In the genomic region with DNA sequence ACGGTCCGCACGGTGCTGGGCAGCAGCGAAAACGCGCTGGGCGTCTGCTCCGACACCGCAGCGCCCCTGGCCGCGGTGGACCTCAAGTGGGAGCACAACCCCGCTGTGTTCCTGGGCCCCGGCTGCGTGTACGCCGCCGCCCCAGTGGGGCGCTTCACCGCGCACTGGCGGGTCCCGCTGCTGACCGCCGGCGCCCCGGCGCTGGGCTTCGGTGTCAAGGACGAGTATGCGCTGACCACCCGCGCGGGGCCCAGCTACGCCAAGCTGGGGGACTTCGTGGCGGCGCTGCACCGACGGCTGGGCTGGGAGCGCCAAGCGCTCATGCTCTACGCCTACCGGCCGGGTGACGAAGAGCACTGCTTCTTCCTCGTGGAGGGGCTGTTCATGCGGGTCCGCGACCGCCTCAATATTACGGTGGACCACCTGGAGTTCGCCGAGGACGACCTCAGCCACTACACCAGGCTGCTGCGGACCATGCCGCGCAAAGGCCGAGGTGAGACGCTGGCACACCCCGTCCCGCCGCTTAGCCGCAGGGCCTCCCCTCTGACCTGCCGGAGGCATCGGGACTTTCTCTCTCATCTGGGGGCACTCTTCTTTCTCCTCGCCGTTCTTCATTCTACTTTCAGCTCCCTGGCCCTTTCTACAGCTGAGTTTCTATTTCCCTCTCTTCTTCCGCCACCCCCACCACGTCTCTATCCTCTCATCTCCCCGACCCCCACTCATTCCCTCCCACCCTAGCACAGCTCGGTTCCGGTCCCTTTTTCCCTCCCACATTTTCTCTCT, we compare ENCODE assay signal across 6 cellular contexts.
DNase-seq lines count a peak whose midpoint lies in the region; ATAC-seq lines count a peak whose summit lies in the region.

No MANE protein-coding gene starts in this region.

- no peaks in the 10 kb centered on the region for H3K9me3 ChIP-seq in HUES48 (ENCODE audit: control insufficient read depth, insufficient read depth, low read length)
- no peaks in the 10 kb centered on the region for H3K9me3 ChIP-seq in adipocyte (ENCODE audit: control insufficient read depth, low read length)
- no peaks in the 10 kb centered on the region for H3K9me3 ChIP-seq in mucosa of stomach (ENCODE audit: control insufficient read depth, low read length)

- H3K4me3 ChIP-seq in HUES48 (ENCODE audit: low read depth, low read length) (peak overlapping the region; percentile 66), adipocyte (ENCODE audit: low read length) (peak overlapping the region; percentile 83), mucosa of stomach (ENCODE audit: low read length) (peak overlapping the region; percentile 14)

- no peak for ATAC-seq in GM21381 (IDR thresholded peaks at IDR 0.05; ENCODE audit: unreplicated experiment)

- DNase-seq in adipocyte (ENCODE audit: low read depth) (peak; percentile 31), inferior parietal cortex (ENCODE audit: extremely low spot score) (no peak), HUDEP-2 (lab: John Stamatoyannopoulos, UW; ENCODE audit: unreplicated experiment in 76 of 76) (no peak)

- H3K27me3 ChIP-seq in HUES48 (ENCODE audit: control insufficient read depth, insufficient read depth, low read length) (peaks cover 41% of the 10 kb centered on the region), adipocyte (replicated peaks; ENCODE audit: control insufficient read depth, insufficient read depth, low read length) (no peaks in the 10 kb centered on the region), mucosa of stomach (ENCODE audit: control insufficient read depth, insufficient read depth, low read length) (peaks cover 44% of the 10 kb centered on the region)

- H3K9ac ChIP-seq in HUES48 (ENCODE audit: low read depth, low read length), result no peak overlapping the region
- H3K9ac ChIP-seq in adipocyte (ENCODE audit: low read length), result peak overlapping the region; percentile 86
- peak overlapping the region; percentile 47 for H3K9ac ChIP-seq in mucosa of stomach (ENCODE audit: low read length)

- no peaks in the 10 kb centered on the region for H3K36me3 ChIP-seq in HUES48 (ENCODE audit: control insufficient read depth, insufficient read depth, low read length)
- peaks cover 32% of the 10 kb centered on the region for H3K36me3 ChIP-seq in adipocyte (ENCODE audit: control insufficient read depth, insufficient read depth, low read length, severe bottlenecking)
- H3K36me3 ChIP-seq in mucosa of stomach (ENCODE audit: control insufficient read depth, insufficient read depth, low read length), result no peaks in the 10 kb centered on the region

- H3K4me1 ChIP-seq in HUES48 (ENCODE audit: control insufficient read depth, insufficient read depth, low read length), result peaks cover 7% of the 10 kb centered on the region
- H3K4me1 ChIP-seq in adipocyte (ENCODE audit: control insufficient read depth, insufficient read depth, low read length), result peaks cover 22% of the 10 kb centered on the region
- H3K4me1 ChIP-seq in mucosa of stomach (ENCODE audit: control insufficient read depth, insufficient read depth, low read length), result peaks cover 24% of the 10 kb centered on the region

- no peak overlapping the region for H3K27ac ChIP-seq in HUES48 (ENCODE audit: low read depth, low read length)

Comparison
In these comparisons a context has a peak if more than half of its experiments do, and no peak if none do; other contexts are left out.
1. H3K4me3 ChIP-seq: peak in every context shown above with its lines; median percentile 83 in adipocyte; 66 in HUES48; 14 in mucosa of stomach.